In the genomic region with DNA sequence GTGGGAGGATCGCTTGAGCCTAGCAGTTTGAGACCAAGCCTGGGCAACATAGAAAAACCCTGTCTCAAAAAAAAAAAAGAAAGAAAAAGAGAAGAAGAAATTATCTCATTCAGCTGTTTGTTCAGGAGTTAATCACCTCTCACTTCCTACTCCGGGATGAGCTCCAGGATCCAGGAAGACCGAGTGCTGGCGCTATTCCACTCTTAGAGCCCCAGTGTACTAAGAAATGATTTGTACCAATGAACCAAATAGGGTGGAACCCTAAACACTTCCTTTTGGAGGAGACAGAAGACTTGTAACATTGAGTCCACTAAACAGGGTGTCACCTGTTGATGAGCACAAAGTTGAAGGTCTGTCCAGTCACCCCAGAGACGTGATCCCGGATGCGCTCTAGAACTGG, we compare ENCODE assay signal across 18 cellular contexts.
"Had no signal": no experiment of that assay in that cellular context is flagged by ENCODE, and none has a peak within 500 bp of the region (broad histone marks: within the 10 kb centered on the region; RNA-seq: fewer than 3 reads in every experiment).

No MANE protein-coding gene starts in this region.

- H3K9me3 ChIP-seq: breast epithelium, ovary, psoas muscle, stomach, testis had no signal

- H3K27me3 Mint-ChIP-seq: dendritic cell treated with granulocyte-macrophage colony-stimulating factor and Interleukin-4, amounts not matched to agents 40 ng/mL and 50 ng/mL, for 4 days; naive thymus-derived CD8-positive, alpha-beta T cell had no signal

- H3K9me3 Mint-ChIP-seq: activated T-helper 1 cell treated with anti-CD3 and anti-CD28 coated beads, Interleukin-12 subunit alpha, Interleukin-12 subunit beta, Interleukin-2, Interleukin-4 antibody, amounts not matched to agents 30 ng/mL and 10 ng/mL and 1 ng/mL, durations not matched to agents 14 hours and 24 hours and 36 hours; dendritic cell treated with granulocyte-macrophage colony-stimulating factor and Interleukin-4, amounts not matched to agents 40 ng/mL and 50 ng/mL, for 4 days; naive thymus-derived CD8-positive, alpha-beta T cell had no signal

- DNase-seq: activated CD4-positive, alpha-beta T cell treated with anti-CD3 and anti-CD28 coated beads, Interleukin-2, amount 50 U/mL, for 1 hour; activated naive CD4-positive, alpha-beta T cell; foreskin fibroblast; left cardiac atrium; mesendoderm; naive thymus-derived CD8-positive, alpha-beta T cell; ovary; psoas muscle; right cardiac atrium; stimulated activated CD4-positive, alpha-beta T cell treated with anti-CD3 and anti-CD28 coated beads, Interleukin-2, amount 100 ng/mL, for 24 hours; stomach; T1000; testis had no signal

- H3K27ac ChIP-seq: breast epithelium, epithelial cell of prostate, ovary, psoas muscle, stomach, testis had no signal

- H3K36me3 ChIP-seq: breast epithelium, ovary had no signal

- H3K4me1 Mint-ChIP-seq: endodermal cell had no signal

- H3K27me3 ChIP-seq: breast epithelium, ovary, stomach, testis had no signal

- H3K27ac Mint-ChIP-seq: activated T-helper 1 cell treated with anti-CD3 and anti-CD28 coated beads, Interleukin-12 subunit alpha, Interleukin-12 subunit beta, Interleukin-2, Interleukin-4 antibody, amounts not matched to agents 30 ng/mL and 10 ng/mL and 1 ng/mL, durations not matched to agents 14 hours and 24 hours and 36 hours; dendritic cell treated with granulocyte-macrophage colony-stimulating factor and Interleukin-4, amounts not matched to agents 40 ng/mL and 50 ng/mL, for 4 days; endodermal cell had no signal

- H3K4me3 ChIP-seq: breast epithelium, ovary, psoas muscle, stomach, testis had no signal

- ATAC-seq: left cardiac atrium; naive thymus-derived CD8-positive, alpha-beta T cell; psoas muscle; right cardiac atrium had no signal

- H3K4me3 Mint-ChIP-seq: activated T-helper 1 cell treated with anti-CD3 and anti-CD28 coated beads, Interleukin-12 subunit alpha, Interleukin-12 subunit beta, Interleukin-2, Interleukin-4 antibody, amounts not matched to agents 30 ng/mL and 10 ng/mL and 1 ng/mL, durations not matched to agents 14 hours and 24 hours and 36 hours; dendritic cell treated with granulocyte-macrophage colony-stimulating factor and Interleukin-4, amounts not matched to agents 40 ng/mL and 50 ng/mL, for 4 days; endodermal cell had no signal
